Comparison of ENCODE assay signal across 11 cellular contexts in genomic region chr3:39413691-39414420, GRCh38. TPM values are rescaled to one million over a fixed set of nuclear protein-coding genes. Genes with fewer than 3 reads are reported as not detected.
DNase-seq lines count a peak whose midpoint lies in the region; ATAC-seq and TF ChIP-seq lines count a peak whose summit lies in the region.
"Had no signal": no experiment of that assay in that cellular context is flagged by ENCODE, and none has a peak within 500 bp of the region (broad histone marks: within the 10 kb centered on the region; RNA-seq: fewer than 3 reads in every experiment).

No MANE protein-coding gene starts in this region.

- H3K4me1 Mint-ChIP-seq in natural killer cell, result peaks cover 19 to 26% of the 10 kb centered on the region in 2 donors
- H3K4me1 Mint-ChIP-seq in natural killer cell treated with Interleukin-12 subunit alpha and Interleukin-12 subunit beta and Interleukin-15 and Interleukin-18, amount 100 ng/mL, for 72 hours (ENCODE audit: low read depth in 2 of 2), result peaks cover 31 to 32% of the 10 kb centered on the region in 2 donors

- H3K4me3 Mint-ChIP-seq in natural killer cell, result no peak overlapping the region
- H3K4me3 Mint-ChIP-seq in natural killer cell treated with Interleukin-12 subunit alpha and Interleukin-12 subunit beta and Interleukin-15 and Interleukin-18, amount 100 ng/mL, for 72 hours, result no peak overlapping the region

- H3K4me1 ChIP-seq in upper lobe of left lung (peaks cover 5 to 12% (median 10%) of the 10 kb centered on the region in 4 donors), gastroesophageal sphincter (peaks cover 0 to 30% (median 2%) of the 10 kb centered on the region in 3 donors)

- H3K27ac ChIP-seq in upper lobe of left lung, result peak overlapping the region in 3 of 4 donors; percentile 9 to 62 (median 16)
- H3K27ac ChIP-seq in gastroesophageal sphincter, result no peak overlapping the region
- H3K27ac ChIP-seq: upper lobe of right lung had no signal

- H3K27me3 ChIP-seq in upper lobe of left lung (no peaks in the 10 kb centered on the region), gastroesophageal sphincter (no peaks in the 10 kb centered on the region)
- H3K27me3 ChIP-seq: upper lobe of right lung had no signal

- TF ChIP-seq POLR2A in upper lobe of left lung (IDR thresholded peaks at IDR 0.05) (no peak), gastroesophageal sphincter (IDR thresholded peaks at IDR 0.05) (no peak)

- TF ChIP-seq EP300 in upper lobe of left lung (IDR thresholded peaks at IDR 0.05) (no peak), gastroesophageal sphincter (IDR thresholded peaks at IDR 0.05) (no peak)

- no peak for ATAC-seq in natural killer cell
- ATAC-seq in natural killer cell treated with Interleukin-12 subunit alpha and Interleukin-12 subunit beta and Interleukin-15 and Interleukin-18, amount 100 ng/mL, for 72 hours, result no peak
- peak; percentile 2; the same call in 2 of the 3 replicates for ATAC-seq in SK-N-SH treated with all-trans-retinoic acid at 6 μM for 48 hours
- ATAC-seq in upper lobe of left lung (ENCODE audit: low FRiP score in 2 of 2), result no peak
- no peak for ATAC-seq in HG03159 (IDR thresholded peaks at IDR 0.05; ENCODE audit: unreplicated experiment)
- no peak for ATAC-seq in gastroesophageal sphincter

- H3K4me3 ChIP-seq in fibroblast of mammary gland (ENCODE audit: control insufficient read depth, low read depth, low read length) (no peak overlapping the region), upper lobe of left lung (no peak overlapping the region), gastroesophageal sphincter (no peak overlapping the region)
- H3K4me3 ChIP-seq: upper lobe of right lung had no signal

- H3K9me3 ChIP-seq in upper lobe of left lung (no peaks in the 10 kb centered on the region), gastroesophageal sphincter (no peaks in the 10 kb centered on the region)
- H3K9me3 ChIP-seq: upper lobe of right lung had no signal

- H3K36me3 ChIP-seq in upper lobe of left lung (peaks cover 22 to 58% (median 46%) of the 10 kb centered on the region in 4 donors), gastroesophageal sphincter (peaks cover 0 to 58% of the 10 kb centered on the region in 2 donors)

- WGBS in upper lobe of left lung, 2 donors, result 73 to 81% methylated on average over 6 of the region's 6 CpGs
- 57 to 70% methylated on average over 5 to 6 of the region's 6 CpGs for whole genome bisulfite sequencing in gastroesophageal sphincter (ENCODE audit: low coverage in 1 of 2), 2 donors

- H3K27ac Mint-ChIP-seq in natural killer cell, result peak overlapping the region; percentile 13 to 70
- no peak overlapping the region for H3K27ac Mint-ChIP-seq in natural killer cell treated with Interleukin-12 subunit alpha and Interleukin-12 subunit beta and Interleukin-15 and Interleukin-18, amount 100 ng/mL, for 72 hours

- intact Hi-C loops in natural killer cell (cut with micrococcal nuclease), result no loop called here

- H3K27me3 Mint-ChIP-seq in natural killer cell (ENCODE audit: low read depth in 2 of 2), result peaks cover 0 to 4% of the 10 kb centered on the region in 2 donors
- H3K27me3 Mint-ChIP-seq in natural killer cell treated with Interleukin-12 subunit alpha and Interleukin-12 subunit beta and Interleukin-15 and Interleukin-18, amount 100 ng/mL, for 72 hours, result peaks cover 0 to 4% of the 10 kb centered on the region in 2 donors

- TF ChIP-seq CTCF in natural killer cell (IDR thresholded peaks at IDR 0.05) (no peak), fibroblast of mammary gland (conservative IDR thresholded peaks at IDR 0.05; ENCODE audit: control insufficient read depth, insufficient read depth, low read depth, low read length) (no peak), upper lobe of left lung (IDR thresholded peaks at IDR 0.05) (no peak), gastroesophageal sphincter (IDR thresholded peaks at IDR 0.05) (no peak)

- no peaks in the 10 kb centered on the region for H3K9me3 Mint-ChIP-seq in natural killer cell
- no peaks in the 10 kb centered on the region for H3K9me3 Mint-ChIP-seq in natural killer cell treated with Interleukin-12 subunit alpha and Interleukin-12 subunit beta and Interleukin-15 and Interleukin-18, amount 100 ng/mL, for 72 hours

- DNase-seq in natural killer cell (no peak), fibroblast of mammary gland (ENCODE audit: low read depth) (peak; percentile 30), upper lobe of left lung (no peak), DMS79 (lab: John Stamatoyannopoulos, UW) (no peak)
- DNase-seq in natural killer cell treated with Interleukin-12 subunit alpha and Interleukin-12 subunit beta and Interleukin-15 and Interleukin-18, amount 100 ng/mL, for 72 hours (ENCODE audit: low spot score), result no peak
- DNase-seq: NCI-H510A treated with DMSO at 0.1 percent for 48 hours; stimulated activated CD4-positive, alpha-beta T cell treated with anti-CD3 and anti-CD28 coated beads, Interleukin-1b, Interleukin-23, amount 100 ng/mL, for 48 hours; upper lobe of right lung had no signal

- H3K36me3 Mint-ChIP-seq in natural killer cell, result peaks cover 20% of the 10 kb centered on the region
- H3K36me3 Mint-ChIP-seq in natural killer cell treated with Interleukin-12 subunit alpha and Interleukin-12 subunit beta and Interleukin-15 and Interleukin-18, amount 100 ng/mL, for 72 hours, result peaks cover 29% of the 10 kb centered on the region

TF ChIP-seq in SK-N-SH treated with all-trans-retinoic acid at 6 μM for 48 hours, 23 proteins besides CTCF, POLR2A, EP300 and RAD21 (continues in another document):
- TF ChIP-seq ESRRG (CRISPR knock-in tag; IDR thresholded peaks at IDR 0.05) (0 out of 2 replicates have a peak, but pooled peaks have one; percentile 6), CSDC2 (CRISPR knock-in tag; IDR thresholded peaks at IDR 0.05) (no peak), PATZ1 (CRISPR knock-in tag; IDR thresholded peaks at IDR 0.05; ENCODE audit: borderline replicate concordance) (no peak), CREB5 (CRISPR knock-in tag; IDR thresholded peaks at IDR 0.05; ENCODE audit: low read depth) (0 out of 2 replicates have a peak, but pooled peaks have one; percentile 9), POU6F1 (CRISPR knock-in tag; IDR thresholded peaks at IDR 0.05; ENCODE audit: borderline replicate concordance, low read depth) (no peak), SNAI2 (CRISPR knock-in tag; IDR thresholded peaks at IDR 0.05) (no peak)

RNA-seq across cellular contexts. Expression of gene RPSA, which starts 7.3 kb away (rescaled TPM):
- total RNA-seq in natural killer cell (100 to 1,000 TPM; 737 to 921 (median 821) TPM), upper lobe of left lung (100 to 1,000 TPM; 317 to 921 (median 709) TPM), gastroesophageal sphincter (1,000 to 10,000 TPM in 2 of 4 donors, 100 to 1,000 TPM in 2; 637 to 1,292 (median 907) TPM)
- 1,000 to 10,000 TPM; 1,441 to 1,468 TPM for total RNA-seq in natural killer cell treated with Interleukin-12 subunit alpha and Interleukin-12 subunit beta and Interleukin-15 and Interleukin-18, amount 100 ng/mL, for 72 hours

RNA-seq across cellular contexts. Expression of gene SLC25A38, which starts 30.7 kb away (rescaled TPM):
- 10 to 100 TPM; 40.0 to 44.7 (median 41.7) TPM for total RNA-seq in natural killer cell
- total RNA-seq in natural killer cell treated with Interleukin-12 subunit alpha and Interleukin-12 subunit beta and Interleukin-15 and Interleukin-18, amount 100 ng/mL, for 72 hours, result 10 to 100 TPM; 42.1 to 44.5 TPM
- 10 to 100 TPM; 17.5 to 36.5 (median 30.2) TPM for total RNA-seq in upper lobe of left lung
- 10 to 100 TPM; 24.9 to 44.8 (median 28.5) TPM for total RNA-seq in gastroesophageal sphincter

RNA-seq across cellular contexts. Expression of gene MOBP, which starts 53.6 kb away (rescaled TPM):
- total RNA-seq in natural killer cell, result not detected
- not detected for total RNA-seq in natural killer cell treated with Interleukin-12 subunit alpha and Interleukin-12 subunit beta and Interleukin-15 and Interleukin-18, amount 100 ng/mL, for 72 hours
- total RNA-seq in upper lobe of left lung, result under 1 TPM in 1 of 6 donors, not detected in 5; 0.22 TPM
- under 1 TPM in 2 of 4 donors, not detected in 2; 0.08 to 0.47 TPM for total RNA-seq in gastroesophageal sphincter
- total RNA-seq: upper lobe of right lung had no signal

Comparison
In these comparisons a context has a peak if more than half of its experiments do, and no peak if none do; other contexts are left out.
1. H3K27ac Mint-ChIP-seq: peak in natural killer cell (2 of 2); none in natural killer cell treated with Interleukin-12 subunit alpha and Interleukin-12 subunit beta and Interleukin-15 and Interleukin-18, amount 100 ng/mL, for 72 hours (0 of 2).
2. H3K27ac ChIP-seq: peak in upper lobe of left lung (3 of 4); none in gastroesophageal sphincter (0 of 4).